8 cellular contexts compared by ENCODE assay signal in the genomic region with DNA sequence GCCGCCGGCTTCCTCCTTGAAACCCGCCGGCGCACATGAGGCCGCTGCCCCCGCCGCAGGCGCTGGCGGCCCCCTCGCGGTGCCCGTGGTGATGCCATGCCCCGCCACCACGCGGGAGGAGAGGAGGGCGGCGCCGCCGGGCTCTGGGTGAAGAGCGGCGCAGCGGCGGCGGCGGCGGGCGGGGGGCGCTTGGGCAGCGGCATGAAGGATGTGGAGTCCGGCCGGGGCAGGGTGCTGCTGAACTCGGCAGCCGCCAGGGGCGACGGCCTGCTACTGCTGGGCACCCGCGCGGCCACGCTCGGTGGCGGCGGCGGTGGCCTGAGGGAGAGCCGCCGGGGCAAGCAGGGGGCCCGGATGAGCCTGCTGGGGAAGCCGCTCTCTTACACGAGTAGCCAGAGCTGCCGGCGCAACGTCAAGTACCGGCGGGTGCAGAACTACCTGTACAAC. TPM values are rescaled to one million over a fixed set of nuclear protein-coding genes. Genes with fewer than 3 reads are reported as not detected.
DNase-seq lines count a peak whose midpoint lies in the region; ATAC-seq and TF ChIP-seq lines count a peak whose summit lies in the region.

No MANE protein-coding gene starts in this region.

- TF ChIP-seq POLR2A in prostate gland (IDR thresholded peaks at IDR 0.05), result no peak

- intact Hi-C loops in prostate gland (cut with DNase I), result no loop called here

- WGBS in prostate gland, result under 1% methylated on average over 51 of the region's 54 CpGs

- H3K4me3 ChIP-seq in AG09309 (ENCODE audit: control insufficient read depth, low read depth, low read length), result peak overlapping the region; percentile 82
- peak overlapping the region; percentile 41 to 43 for H3K4me3 ChIP-seq in prostate gland

- no peaks in the 10 kb centered on the region for H3K36me3 ChIP-seq in prostate gland

- no peaks in the 10 kb centered on the region for H3K9me3 ChIP-seq in prostate gland

- H3K27ac ChIP-seq in prostate gland, result no peak overlapping the region

- no peak for DNase-seq in AG09309 (ENCODE audit: low read depth)
- peak; percentile 86 for DNase-seq in OCI-M1 (lab: John Stamatoyannopoulos, UW)
- peak; percentile 38 for DNase-seq in activated gamma-delta T cell (lab: John Stamatoyannopoulos, UW)
- peak; percentile 74 for DNase-seq in glomerular visceral epithelial cell (ENCODE audit: extremely low spot score)
- peak; percentile 12 for DNase-seq in prostate gland (ENCODE audit: low spot score)

- TF ChIP-seq CTCF in AG09309 (IDR thresholded peaks at IDR 0.05; ENCODE audit: control insufficient read depth, insufficient read depth, low read depth, low read length, missing control alignments) (no peak), prostate gland (IDR thresholded peaks at IDR 0.05) (peak in 1 of 4 experiments; percentile 31)

- no peaks in the 10 kb centered on the region for H3K27me3 ChIP-seq in prostate gland (replicated peaks; ENCODE audit: insufficient read depth)

- H3K4me1 ChIP-seq in prostate gland (replicated peaks), result peaks cover 6% of the 10 kb centered on the region

- ATAC-seq in GM19023 (IDR thresholded peaks at IDR 0.05; ENCODE audit: unreplicated experiment) (peak; percentile 24), HG03432 (IDR thresholded peaks at IDR 0.05; ENCODE audit: unreplicated experiment) (peak; percentile 23), HG02870 (IDR thresholded peaks at IDR 0.05; ENCODE audit: unreplicated experiment) (no peak)

RNA-seq across cellular contexts. Expression of gene KCNQ5, which starts 0.3 kb away (rescaled TPM):
- 1 to 10 TPM; 3.6 to 4.1 TPM for total RNA-seq in prostate gland
